In the genomic region with DNA sequence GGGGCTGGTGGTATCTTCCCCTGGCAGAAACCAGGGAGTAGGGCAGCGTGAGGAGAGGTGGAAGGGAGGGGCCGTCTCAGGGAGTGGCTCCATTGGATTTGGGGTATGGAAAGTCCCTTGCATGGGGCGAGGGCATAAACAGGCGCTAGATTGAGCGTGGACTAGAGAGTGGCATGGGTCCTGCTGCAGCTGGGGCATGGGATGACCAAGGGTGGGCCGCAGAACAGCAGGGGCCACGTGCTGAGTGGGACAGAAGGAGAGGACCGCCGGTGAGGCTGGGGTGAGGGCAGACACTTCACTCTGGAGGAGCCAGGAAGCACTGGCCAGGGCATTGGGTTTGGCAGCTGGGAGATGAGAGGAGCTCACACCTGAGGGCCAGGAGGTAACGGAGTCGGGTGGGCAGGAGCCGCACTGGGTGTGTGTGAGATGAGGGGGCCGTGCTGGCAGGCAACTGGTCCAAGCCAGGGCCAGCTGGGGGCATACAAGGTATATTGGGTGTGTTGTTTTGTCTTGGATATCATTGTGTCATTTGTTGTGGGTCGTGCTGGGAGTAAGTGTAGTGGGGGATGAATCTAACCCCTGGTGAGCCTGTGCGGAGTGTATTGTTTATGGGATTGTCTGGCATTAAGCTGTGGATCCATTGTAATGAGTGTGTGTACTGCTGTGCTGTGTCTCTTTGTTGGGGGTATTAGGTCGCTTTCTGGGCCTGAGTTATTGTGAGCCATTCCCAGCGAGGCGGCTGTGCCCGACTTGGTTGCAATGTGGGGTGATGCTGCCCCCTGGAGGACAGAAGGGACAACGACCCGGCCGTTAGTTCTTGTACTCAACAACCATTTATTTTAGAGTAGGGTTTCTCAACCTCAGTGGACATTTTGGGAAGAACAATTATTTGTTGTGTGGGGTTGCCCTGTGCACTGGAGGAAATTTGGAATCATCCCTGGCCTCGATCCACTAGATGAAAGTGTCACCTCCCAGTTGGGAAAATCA, we compare ENCODE assay signal across 8 cellular contexts.
DNase-seq lines count a peak whose midpoint lies in the region; ATAC-seq, FAIRE-seq and TF ChIP-seq lines count a peak whose summit lies in the region.
"Not testable (repeated sequence)": the region's sequence is repeated elsewhere in the genome, so short reads cannot be mapped to it uniquely, and the experiment has no call there.

No MANE protein-coding gene starts in this region.

- H3K79me2 ChIP-seq in K562 (ENCODE audit: control insufficient read depth, insufficient read depth, low read length): not testable (repeated sequence)

- in situ Hi-C loops in K562 (cut with MboI): not testable (repeated sequence)

- not testable (repeated sequence) for H3K9me3 ChIP-seq in K562 (replicated peaks; ENCODE audit: control insufficient read depth, insufficient read depth, low read depth, low read length); lower lobe of right lung

- not testable (repeated sequence) for H3K36me3 ChIP-seq in K562 (ENCODE audit: control insufficient read depth, insufficient read depth, low read length); lower lobe of right lung

- H2AFZ ChIP-seq in K562 (ENCODE audit: low read depth, low read length): not testable (repeated sequence)

- TF ChIP-seq RAD21 in K562 (CRISPR knock-in tag; conservative IDR thresholded peaks at IDR 0.05 in 1 of 2, IDR thresholded peaks at IDR 0.05 in 1 of 2): not testable (repeated sequence)

- POLR2A ChIA-PET in K562 (lab: Yijun Ruan, JAX): not testable (repeated sequence)

- not testable (repeated sequence) for H3K27ac ChIP-seq in K562 (ENCODE audit: extremely low read depth, low read depth, low read length); lower lobe of right lung

- H3K27me3 ChIP-seq in K562 (ENCODE audit: control insufficient read depth in 2 of 2, insufficient read depth in 2 of 2, low read length in 2 of 2); lower lobe of right lung (ENCODE audit: low read depth): not testable (repeated sequence)

- not testable (repeated sequence) for H3K9me1 ChIP-seq in K562 (ENCODE audit: control insufficient read depth, insufficient read depth, low read length)

- TF ChIP-seq CTCF in K562 (IDR thresholded peaks at IDR 0.05 in 2 of 3, conservative IDR thresholded peaks at IDR 0.05 in 1 of 3; ENCODE audit: insufficient read depth in 2 of 3, low read depth in 1 of 3, low read length in 3 of 3); lower lobe of right lung (IDR thresholded peaks at IDR 0.05): not testable (repeated sequence)

- H3K9me3 Mint-ChIP-seq in stimulated activated naive CD8-positive, alpha-beta T cell treated with anti-CD3 and anti-CD28 coated beads, Interleukin-15, amount 100 ng/mL, for 72 hours: not testable (repeated sequence)

- H3K27me3 Mint-ChIP-seq in stimulated activated naive CD8-positive, alpha-beta T cell treated with anti-CD3 and anti-CD28 coated beads, Interleukin-15, amount 100 ng/mL, for 72 hours: not testable (repeated sequence)

- DNase-seq in activated CD4-positive, alpha-beta T cell treated with anti-CD3 and anti-CD28 coated beads for 24 hours (ENCODE audit: low read depth in 2 of 2): peak; percentile 30 to 38
- DNase-seq in activated T-cell treated with anti-CD3 and anti-CD28 coated beads, Interleukin-2, amount 50 U/mL, for 1 hour: peak; percentile 66
- DNase-seq in K562 (ENCODE audit: extremely low read depth in 1 of 4, low spot score in 3 of 4); lower lobe of right lung: not testable (repeated sequence)
- peak; percentile 40 to 53 for DNase-seq in stimulated activated CD4-positive, alpha-beta T cell treated with anti-CD3 and anti-CD28 coated beads, Interleukin-2, amount 100 ng/mL, for 48 hours
- peak; percentile 23 to 47 for DNase-seq in stimulated activated naive CD8-positive, alpha-beta T cell treated with anti-CD3 and anti-CD28 coated beads, Interleukin-15, amount 100 ng/mL, for 72 hours

- H3K4me1 Mint-ChIP-seq in stimulated activated naive CD8-positive, alpha-beta T cell treated with anti-CD3 and anti-CD28 coated beads, Interleukin-15, amount 100 ng/mL, for 72 hours: not testable (repeated sequence)

- not testable (repeated sequence) for H3K4me2 ChIP-seq in K562 (ENCODE audit: insufficient read depth, low read length)

- intact Hi-C loops in K562 (cut with micrococcal nuclease); lower lobe of right lung (cut with DNase I): not testable (repeated sequence)

- not testable (repeated sequence) for H3K27ac Mint-ChIP-seq in stimulated activated naive CD8-positive, alpha-beta T cell treated with anti-CD3 and anti-CD28 coated beads, Interleukin-15, amount 100 ng/mL, for 72 hours

- not testable (repeated sequence) for FAIRE-seq in K562 (lab: Jason Lieb, UNC)

- 0% methylated on average over 5 of the region's 23 CpGs for WGBS in K562 (ENCODE audit: insufficient coverage, low coverage, missing lambda C conversion rate)

- H3K4me3 Mint-ChIP-seq in stimulated activated naive CD8-positive, alpha-beta T cell treated with anti-CD3 and anti-CD28 coated beads, Interleukin-15, amount 100 ng/mL, for 72 hours: not testable (repeated sequence)

- peak; percentile 67 for ATAC-seq in GM19351 (IDR thresholded peaks at IDR 0.05; ENCODE audit: unreplicated experiment)
- ATAC-seq in HG03469 (IDR thresholded peaks at IDR 0.05; ENCODE audit: unreplicated experiment): peak; percentile 50
- ATAC-seq in K562: peak; percentile 97
- peak; percentile 62 to 68 for ATAC-seq in lower lobe of right lung
- peak; percentile 85 for ATAC-seq in stimulated activated naive CD8-positive, alpha-beta T cell treated with anti-CD3 and anti-CD28 coated beads, Interleukin-15, amount 100 ng/mL, for 72 hours

- not testable (repeated sequence) for TF ChIP-seq EP300 in K562 (IDR thresholded peaks at IDR 0.05; ENCODE audit: low read length)

- not testable (repeated sequence) for H3K4me3 ChIP-seq in K562, lower lobe of right lung

- not testable (repeated sequence) for BruUV-seq in K562 (replicated peaks; lab: Mats Ljungman, UMichigan)

- H3K9ac ChIP-seq in K562 (ENCODE audit: insufficient read depth in 1 of 2, low read depth in 2 of 2, low read length in 2 of 2): not testable (repeated sequence)

- not testable (repeated sequence) for H4K20me1 ChIP-seq in K562 (replicated peaks; ENCODE audit: control insufficient read depth, insufficient read depth, low read length)

- CTCF ChIA-PET in K562 (lab: Yijun Ruan, JAX; ENCODE audit: low intra/inter-chr PET ratio): not testable (repeated sequence)

- H3K4me1 ChIP-seq in K562 (replicated peaks in 1 of 2; ENCODE audit: control insufficient read depth in 2 of 2, insufficient read depth in 2 of 2, low read length in 2 of 2); lower lobe of right lung: not testable (repeated sequence)

- TF ChIP-seq POLR2A in K562 (conservative IDR thresholded peaks at IDR 0.05): not testable (repeated sequence)
